In the genomic region with DNA sequence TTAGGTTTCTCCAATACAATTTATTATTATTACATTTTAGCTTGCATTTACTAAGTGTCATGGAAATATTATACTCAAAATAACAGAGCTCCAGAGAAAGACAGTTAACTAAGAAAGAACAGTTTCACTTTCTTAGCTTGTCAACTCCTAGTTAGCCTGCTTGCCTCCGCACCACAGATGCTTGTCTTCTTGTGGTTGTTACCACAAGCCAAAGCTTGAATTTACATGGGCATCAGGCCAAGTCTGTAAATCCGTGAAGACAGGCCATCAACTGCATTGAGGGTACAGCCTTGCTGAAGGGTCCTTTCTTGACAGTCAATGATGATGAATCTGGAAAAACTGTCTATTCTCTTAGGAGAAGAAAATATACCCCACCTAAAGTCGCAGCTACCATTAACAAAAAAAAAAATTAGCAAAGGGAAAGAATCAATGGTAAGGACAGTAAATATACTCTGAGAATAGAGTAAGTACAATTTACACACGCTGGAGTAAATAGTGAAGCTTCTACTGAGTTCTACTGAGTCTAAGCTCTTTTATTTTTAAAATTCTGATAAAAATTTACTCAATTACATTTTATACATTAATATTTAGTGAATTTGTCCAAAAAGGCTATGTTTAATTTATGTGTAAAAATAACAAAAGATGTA, we compare ENCODE assay signal across 8 cellular contexts. TPM values are rescaled to one million over a fixed set of nuclear protein-coding genes. Genes with fewer than 3 reads are reported as not detected.
A peak's percentile ranks its signal among the peaks of the same experiment; 100 is the strongest.
DNase-seq lines count a peak whose midpoint lies in the region; ATAC-seq, FAIRE-seq and TF ChIP-seq lines count a peak whose summit lies in the region.

No MANE protein-coding gene starts in this region.

- peak; percentile 75 for FAIRE-seq in RCC 7860 (lab: Jason Lieb, UNC)

- no peaks in the 10 kb centered on the region for H3K27me3 Mint-ChIP-seq in activated naive CD8-positive, alpha-beta T cell
- H3K27me3 Mint-ChIP-seq in neural progenitor cell (ENCODE audit: insufficient read depth, low read depth) = peaks cover 2% of the 10 kb centered on the region

- H3K4me2 ChIP-seq in neural progenitor cell = no peak overlapping the region

- peaks cover 3% of the 10 kb centered on the region for H3F3A ChIP-seq in neural progenitor cell (ENCODE audit: low read depth)

- H3K4me1 Mint-ChIP-seq in activated naive CD8-positive, alpha-beta T cell (ENCODE audit: low read depth) = peaks cover 21% of the 10 kb centered on the region
- no peaks in the 10 kb centered on the region for H3K4me1 Mint-ChIP-seq in neural progenitor cell

- H3K36me3 ChIP-seq in neural progenitor cell (peaks cover 6% of the 10 kb centered on the region), H7 (replicated peaks; ENCODE audit: control insufficient read depth, insufficient read depth, low read length) (peaks cover 7% of the 10 kb centered on the region)

- no peaks in the 10 kb centered on the region for H3K9me3 Mint-ChIP-seq in activated naive CD8-positive, alpha-beta T cell (ENCODE audit: low read depth)
- H3K9me3 Mint-ChIP-seq in neural progenitor cell = no peaks in the 10 kb centered on the region

- H3K36me3 Mint-ChIP-seq in activated naive CD8-positive, alpha-beta T cell = no peaks in the 10 kb centered on the region
- H3K36me3 Mint-ChIP-seq in neural progenitor cell = peaks cover 8% of the 10 kb centered on the region

- peak overlapping the region; percentile 17 for H3K27ac ChIP-seq in neural progenitor cell

- H3K9me3 ChIP-seq in neural progenitor cell (ENCODE audit: low read depth) = no peaks in the 10 kb centered on the region

- H3K4me3 ChIP-seq in AG10803 (ENCODE audit: low read length) (no peak overlapping the region), neural progenitor cell (no peak overlapping the region), H7 (ENCODE audit: insufficient read depth, low read depth, low read length) (no peak overlapping the region)

- H3K27me3 ChIP-seq in neural progenitor cell = no peaks in the 10 kb centered on the region
- H3K27me3 ChIP-seq in H7 (ENCODE audit: control insufficient read depth, insufficient read depth, low read length) = no peaks in the 10 kb centered on the region

- no peak for TF ChIP-seq CTCF in AG10803 (conservative IDR thresholded peaks at IDR 0.05; ENCODE audit: low read length)
- TF ChIP-seq CTCF in neural progenitor cell (IDR thresholded peaks at IDR 0.05) = no peak

- peak; percentile 89 for ATAC-seq in GM18868 (IDR thresholded peaks at IDR 0.05; ENCODE audit: unreplicated experiment)
- ATAC-seq in HG03175 (IDR thresholded peaks at IDR 0.05; ENCODE audit: unreplicated experiment) = peak; percentile 96

- H4K20me1 ChIP-seq in neural progenitor cell (ENCODE audit: low read depth) = no peaks in the 10 kb centered on the region

- H3K79me2 ChIP-seq in neural progenitor cell (ENCODE audit: low read depth) = no peaks in the 10 kb centered on the region

- H3K4me3 Mint-ChIP-seq in activated naive CD8-positive, alpha-beta T cell = peak overlapping the region; percentile 52
- no peak overlapping the region for H3K4me3 Mint-ChIP-seq in neural progenitor cell

- H3K4me1 ChIP-seq in neural progenitor cell = no peaks in the 10 kb centered on the region

- H3K27ac Mint-ChIP-seq in activated naive CD8-positive, alpha-beta T cell = peak overlapping the region; percentile 47
- H3K27ac Mint-ChIP-seq in neural progenitor cell = no peak overlapping the region

- DNase-seq in AG10803 (ENCODE audit: low read depth) = peak; percentile 58
- DNase-seq in RCC 7860 (ENCODE audit: low spot score) = peak; percentile 40
- no peak for DNase-seq in neural progenitor cell (ENCODE audit: low spot score)
- no peak for DNase-seq in hypothalamus (lab: John Stamatoyannopoulos, UW)
- no peak for DNase-seq in H7

- H3K9ac ChIP-seq in neural progenitor cell = no peak overlapping the region

- no peak overlapping the region for H2AFZ ChIP-seq in neural progenitor cell (replicated peaks)

RNA-seq across cellular contexts. Expression of gene DENND5A, which starts 15.6 kb away (rescaled TPM):
- 134 and 142 TPM in 2 replicates for total RNA-seq in neural progenitor cell (ENCODE audit: low replicate concordance)
- total RNA-seq in H7 (2014; rRNA removed; shearing (Covaris generic)) = 110 and 112 TPM in 2 replicates

RNA-seq across cellular contexts. Expression of gene TMEM41B, which starts 33.6 kb away (rescaled TPM):
- total RNA-seq in neural progenitor cell (ENCODE audit: low replicate concordance) = 51.6 and 82.4 TPM in 2 replicates
- total RNA-seq in H7 (2014; rRNA removed; shearing (Covaris generic)) = 38.2 and 39.1 TPM in 2 replicates

Comparison
In these comparisons a context has a peak if more than half of its experiments do, and no peak if none do; other contexts are left out.
1. DNase-seq: peak in AG10803 (single experiment) and RCC 7860 (single experiment); none in neural progenitor cell (single experiment), hypothalamus (0 of 51) and H7 (single experiment).